24 cellular contexts compared by ENCODE assay signal in the genomic region with DNA sequence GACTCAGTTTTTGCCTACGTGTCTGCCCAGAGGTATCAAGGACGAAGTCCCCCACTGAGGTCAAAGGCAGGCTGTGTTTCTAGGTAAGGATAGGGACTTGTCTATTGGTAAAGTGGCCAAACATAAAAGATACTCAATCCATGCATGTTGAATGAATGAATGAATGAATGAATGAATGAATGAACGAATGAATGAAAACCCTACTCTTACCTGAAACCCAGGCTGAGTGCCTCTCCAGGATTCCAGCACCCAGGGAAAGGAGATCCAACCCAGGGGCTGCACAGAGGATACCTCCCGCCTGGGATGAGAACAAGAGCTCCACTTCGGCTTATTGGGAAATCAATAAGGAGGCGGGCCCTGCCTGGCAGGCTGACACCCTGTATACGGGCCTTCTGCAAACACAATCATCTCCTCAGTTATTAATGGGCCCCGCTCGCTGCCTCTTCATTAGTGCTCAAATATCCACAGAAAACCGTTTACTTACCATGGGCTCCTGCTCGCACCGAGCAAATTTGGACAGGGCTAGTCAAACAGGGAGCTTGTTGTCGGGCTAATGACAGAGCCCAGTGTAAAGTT.
DNase-seq lines count a peak whose midpoint lies in the region; ATAC-seq and TF ChIP-seq lines count a peak whose summit lies in the region.
"Had no signal": no experiment of that assay in that cellular context is flagged by ENCODE, and none has a peak within 500 bp of the region (broad histone marks: within the 10 kb centered on the region; RNA-seq: fewer than 3 reads in every experiment).

No MANE protein-coding gene starts in this region.

- H3K27me3 ChIP-seq in stomach (peaks cover 0 to 67% (median 10%) of the 10 kb centered on the region in 3 donors), testis (no peaks in the 10 kb centered on the region)
- no peaks in the 10 kb centered on the region for H3K27me3 ChIP-seq in naive thymus-derived CD4-positive, alpha-beta T cell (ENCODE audit: control insufficient read depth in 2 of 2, insufficient read depth in 2 of 2, low read length in 2 of 2)
- H3K27me3 ChIP-seq: body of pancreas, Peyer's patch, SJSA1, upper lobe of left lung had no signal

- DNase-seq in NCI-H1436 (lab: John Stamatoyannopoulos, UW) (peak; percentile 45), NCI-H1436 treated with DMSO at 0.1 percent for 48 hours (lab: John Stamatoyannopoulos, UW) (no peak), NCI-H1105 treated with DMSO at 0.1 percent for 48 hours (lab: John Stamatoyannopoulos, UW) (peak; percentile 92), NCI-H345 treated with DMSO at 0.1 percent for 48 hours (lab: John Stamatoyannopoulos, UW; ENCODE audit: unreplicated experiment) (peak; percentile 76), left lobe of liver (ENCODE audit: low spot score) (no peak), stomach (no peak), testis (no peak)
- no peak for DNase-seq in naive thymus-derived CD4-positive, alpha-beta T cell
- DNase-seq: activated CD8-positive, alpha-beta memory T cell treated with anti-CD3 and anti-CD28 coated beads for 24 hours; activated gamma-delta T cell; activated naive CD8-positive, alpha-beta T cell treated with anti-CD3 and anti-CD28 coated beads, Interleukin-2, amount 50 U/mL, for 24 hours; activated T-cell treated with anti-CD3 and anti-CD28 coated beads, Interleukin-2, amount 50 U/mL, for 1 hour; body of pancreas; CD4-positive, alpha-beta memory T cell; GDM1; GM23248; head of caudate nucleus; HFFc6; kidney glomerular epithelial cell; Peyer's patch; upper lobe of left lung had no signal

- H3K4me1 Mint-ChIP-seq in naive thymus-derived CD4-positive, alpha-beta T cell: no peaks in the 10 kb centered on the region
- H3K4me1 Mint-ChIP-seq: activated naive CD8-positive, alpha-beta T cell treated with anti-CD3 and anti-CD28 coated beads, Interleukin-2, amount 50 U/mL, for 24 hours; CD4-positive, alpha-beta memory T cell had no signal

- H3K4me1 ChIP-seq in stomach: no peaks in the 10 kb centered on the region
- H3K4me1 ChIP-seq in naive thymus-derived CD4-positive, alpha-beta T cell (ENCODE audit: control insufficient read depth in 2 of 2, insufficient read depth in 2 of 2, low read length in 2 of 2): no peaks in the 10 kb centered on the region
- H3K4me1 ChIP-seq in testis: peaks cover 14% of the 10 kb centered on the region
- H3K4me1 ChIP-seq: body of pancreas, Peyer's patch, SJSA1, upper lobe of left lung had no signal

- no peak overlapping the region for H3K4me3 Mint-ChIP-seq in naive thymus-derived CD4-positive, alpha-beta T cell
- H3K4me3 Mint-ChIP-seq: activated naive CD8-positive, alpha-beta T cell treated with anti-CD3 and anti-CD28 coated beads, Interleukin-2, amount 50 U/mL, for 24 hours; CD4-positive, alpha-beta memory T cell; HFFc6 had no signal

- no peaks in the 10 kb centered on the region for H3K36me3 ChIP-seq in stomach
- no peaks in the 10 kb centered on the region for H3K36me3 ChIP-seq in naive thymus-derived CD4-positive, alpha-beta T cell (ENCODE audit: control insufficient read depth in 2 of 3, insufficient read depth in 3 of 3, low read length in 3 of 3)
- H3K36me3 ChIP-seq in testis (ENCODE audit: low read depth, missing control alignments): no peaks in the 10 kb centered on the region
- H3K36me3 ChIP-seq: Peyer's patch, SJSA1, upper lobe of left lung had no signal

- H3K27me3 Mint-ChIP-seq in naive thymus-derived CD4-positive, alpha-beta T cell: peaks cover 3 to 47% (median 24%) of the 10 kb centered on the region in 5 donors

- POLR2A ChIA-PET in naive thymus-derived CD4-positive, alpha-beta T cell (lab: Charles Lee): no interaction called here

- no peak for TF ChIP-seq EP300 in stomach (IDR thresholded peaks at IDR 0.05)

- CTCF ChIA-PET in naive thymus-derived CD4-positive, alpha-beta T cell (lab: Charles Lee): no interaction called here

- intact Hi-C loops in stomach (cut with DNase I; ENCODE audit: low total_unique reads): no loop called here
- intact Hi-C loops in naive thymus-derived CD4-positive, alpha-beta T cell (cut with micrococcal nuclease): no loop called here
- intact Hi-C loops in testis (cut with DNase I; ENCODE audit: low total_unique reads): no loop called here

- no peaks in the 10 kb centered on the region for H3K36me3 Mint-ChIP-seq in naive thymus-derived CD4-positive, alpha-beta T cell
- H3K36me3 Mint-ChIP-seq: CD4-positive, alpha-beta memory T cell had no signal

- no peak overlapping the region for H3K27ac Mint-ChIP-seq in naive thymus-derived CD4-positive, alpha-beta T cell
- H3K27ac Mint-ChIP-seq: activated naive CD8-positive, alpha-beta T cell treated with anti-CD3 and anti-CD28 coated beads, Interleukin-2, amount 50 U/mL, for 24 hours; CD4-positive, alpha-beta memory T cell; HFFc6 had no signal

- WGBS in stomach, 5 donors: 35 to 57% (median 41%) methylated on average over 13 of the region's 13 CpGs
- 85 to 88% methylated on average over 13 of the region's 13 CpGs for WGBS in testis, 2 donors

- peak; percentile 86 for ATAC-seq in left lobe of liver
- ATAC-seq in naive thymus-derived CD4-positive, alpha-beta T cell: no peak
- ATAC-seq: activated naive CD8-positive, alpha-beta T cell treated with anti-CD3 and anti-CD28 coated beads, Interleukin-2, amount 50 U/mL, for 24 hours; body of pancreas had no signal

- TF ChIP-seq CTCF in stomach (IDR thresholded peaks at IDR 0.05): no peak
- no peak for TF ChIP-seq CTCF in testis (IDR thresholded peaks at IDR 0.05)

- H3K9me3 ChIP-seq in stomach (no peaks in the 10 kb centered on the region), testis (no peaks in the 10 kb centered on the region)
- H3K9me3 ChIP-seq in naive thymus-derived CD4-positive, alpha-beta T cell (ENCODE audit: control insufficient read depth in 2 of 3, low read length in 3 of 3): no peaks in the 10 kb centered on the region
- H3K9me3 ChIP-seq: body of pancreas, Peyer's patch, SJSA1, upper lobe of left lung had no signal

- H3K4me3 ChIP-seq in stomach: no peak overlapping the region
- H3K4me3 ChIP-seq in naive thymus-derived CD4-positive, alpha-beta T cell (ENCODE audit: low read length): no peak overlapping the region
- H3K4me3 ChIP-seq in testis: no peak overlapping the region
- H3K4me3 ChIP-seq: body of pancreas, GM23248, Peyer's patch, SJSA1, upper lobe of left lung had no signal

- H3K27ac ChIP-seq in stomach (no peak overlapping the region), testis (no peak overlapping the region)
- H3K27ac ChIP-seq in naive thymus-derived CD4-positive, alpha-beta T cell (ENCODE audit: low read depth, low read length): no peak overlapping the region
- H3K27ac ChIP-seq: 22Rv1, body of pancreas, GM23248, KMS-11, Peyer's patch, SJSA1, upper lobe of left lung had no signal

- TF ChIP-seq POLR2A in stomach (IDR thresholded peaks at IDR 0.05) (no peak), testis (IDR thresholded peaks at IDR 0.05) (no peak)

- H3K9me3 Mint-ChIP-seq in naive thymus-derived CD4-positive, alpha-beta T cell: peaks cover 0 to 5% (median 0%) of the 10 kb centered on the region in 11 donors
- H3K9me3 Mint-ChIP-seq: activated naive CD8-positive, alpha-beta T cell treated with anti-CD3 and anti-CD28 coated beads, Interleukin-2, amount 50 U/mL, for 24 hours; CD4-positive, alpha-beta memory T cell; HFFc6 had no signal

Comparison
In these comparisons a context has a peak if more than half of its experiments do, and no peak if none do; other contexts are left out.
1. DNase-seq: peak in NCI-H1436 (single experiment), NCI-H1105 treated with DMSO at 0.1 percent for 48 hours (single experiment) and NCI-H345 treated with DMSO at 0.1 percent for 48 hours (single experiment); none in NCI-H1436 treated with DMSO at 0.1 percent for 48 hours (single experiment), left lobe of liver (single experiment), stomach (single experiment), naive thymus-derived CD4-positive, alpha-beta T cell (0 of 9) and testis (single experiment).